ENCODE assay signal across 8 cellular contexts in the genomic region with DNA sequence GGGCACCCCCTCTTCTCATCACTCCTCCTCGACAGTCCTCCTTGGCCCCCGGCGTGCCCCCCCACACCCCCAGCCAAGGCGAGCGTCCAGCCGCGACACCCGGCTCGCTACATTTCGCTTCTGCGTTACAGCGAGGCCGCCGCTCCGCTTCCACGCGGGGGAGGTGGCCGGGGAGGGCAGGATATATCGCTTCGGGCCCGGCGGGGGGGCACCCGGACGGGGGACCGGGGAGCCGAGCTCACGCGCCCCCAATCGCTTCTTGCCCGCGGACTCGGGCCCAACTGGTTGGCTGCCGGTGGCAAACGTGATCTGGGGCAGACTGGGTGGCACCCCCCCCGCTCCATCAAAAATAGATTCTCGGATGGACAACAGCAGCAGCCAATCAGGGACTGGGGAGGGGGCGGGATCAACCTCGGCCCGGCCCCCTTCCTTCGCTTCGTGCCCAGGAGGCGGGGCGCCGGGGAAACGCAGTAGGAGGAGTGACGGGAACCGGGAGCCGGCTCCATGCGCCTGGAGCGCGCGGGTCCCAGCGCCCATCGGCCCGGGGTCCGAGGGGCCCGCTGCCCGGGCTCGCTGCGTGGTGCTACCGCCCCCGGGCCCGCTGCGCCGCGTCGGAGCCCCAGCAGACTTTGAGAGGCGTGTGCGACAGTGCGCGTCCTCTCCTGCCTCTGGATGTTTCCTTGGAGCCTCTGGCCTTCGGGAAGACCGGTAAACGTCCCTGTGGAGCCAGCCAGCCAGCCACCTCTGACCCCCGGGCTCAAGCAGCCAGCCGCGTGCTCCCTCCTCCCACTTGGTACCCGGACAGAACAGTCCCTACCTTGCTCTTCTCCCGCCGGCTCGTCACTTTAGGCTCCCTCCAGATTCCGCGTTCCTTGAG. TPM values are rescaled to one million over a fixed set of nuclear protein-coding genes. Genes with fewer than 3 reads are reported as not detected.
DNase-seq lines count a peak whose midpoint lies in the region; ATAC-seq and TF ChIP-seq lines count a peak whose summit lies in the region.

A gene (minus strand): TSS at position 321 of the 877 bp plus-strand sequence. CDS start 2,757 bp downstream, outside the sequence.

- POLR2A ChIA-PET in Caco-2 (lab: Charles Lee): interaction anchor here (0.6 kb wide), 1 partner anchor 64 kb away, joined by 3 read pairs; no protein-coding TSS in a partner anchor

- peaks cover 9% of the 10 kb centered on the region for H3K36me3 Mint-ChIP-seq in Caco-2 (ENCODE audit: insufficient read depth, unreplicated experiment)
- H3K36me3 Mint-ChIP-seq in endothelial cell (ENCODE audit: low read depth, unreplicated experiment): peaks cover 14% of the 10 kb centered on the region

- peak within 1 kb of the TSS; percentile 81 for H3K4me3 ChIP-seq in Caco-2 (ENCODE audit: low read depth, low read length)
- peak within 1 kb of the TSS; percentile 89 for H3K4me3 ChIP-seq in Jurkat, Clone E6-1 (ENCODE audit: low read length)

- no TSS peak for BruUV-seq in Caco-2 (replicated peaks; lab: Mats Ljungman, UMichigan)

- H3K4me3 Mint-ChIP-seq in Caco-2 (ENCODE audit: unreplicated experiment): peak within 1 kb of the TSS; percentile 95
- H3K4me3 Mint-ChIP-seq in endothelial cell (ENCODE audit: unreplicated experiment): peak within 1 kb of the TSS; percentile 95

- no peaks in the 10 kb centered on the region for H3K27me3 ChIP-seq in Caco-2 (replicated peaks; ENCODE audit: control insufficient read depth, insufficient read depth, low read length)

- H3K36me3 ChIP-seq in Caco-2 (ENCODE audit: control insufficient read depth, insufficient read depth, low read length): no peaks in the 10 kb centered on the region

- CTCF ChIA-PET in Caco-2 (lab: Charles Lee): interaction anchor here (0.7 kb wide), 1 partner anchor 106 kb away, joined by 3 read pairs; no protein-coding TSS in a partner anchor

- H3K9me3 Mint-ChIP-seq in Caco-2 (ENCODE audit: unreplicated experiment): no peaks in the 10 kb centered on the region
- no peaks in the 10 kb centered on the region for H3K9me3 Mint-ChIP-seq in endothelial cell (ENCODE audit: unreplicated experiment)

- H3K9me3 ChIP-seq in Caco-2: no peaks in the 10 kb centered on the region

- intact Hi-C loops in Caco-2 (cut with micrococcal nuclease; ENCODE audit: unreplicated experiment): loop anchor here (5.0 kb wide), 1 partner anchor 94 kb away; no protein-coding TSS in a partner anchor

- H3K4me1 ChIP-seq in Caco-2: peaks cover 5% of the 10 kb centered on the region; the same call in 1 of the 2 replicates

- DNase-seq in Caco-2 (peak; percentile 87 to 89), OCI-M2 (lab: John Stamatoyannopoulos, UW; ENCODE audit: unreplicated experiment) (peak; percentile 45), activated T-cell treated with anti-CD3 and anti-CD28 coated beads for 1 hour (ENCODE audit: low read depth) (peak; percentile 87), endothelial cell (ENCODE audit: low spot score) (peak; percentile 90), midbrain (lab: John Stamatoyannopoulos, UW) (peak; percentile 98)
- peak; percentile 89 for DNase-seq in Jurkat, Clone E6-1 (ENCODE audit: low read depth, low spot score)
- DNase-seq in stimulated activated CD8-positive, alpha-beta memory T cell treated with anti-CD3 and anti-CD28 coated beads, Interleukin-15, amount 100 ng/mL, for 48 hours (ENCODE audit: low read depth in 2 of 2): peak; percentile 78 to 85

- H3K4me1 Mint-ChIP-seq in Caco-2 (ENCODE audit: low read depth, unreplicated experiment): peaks cover 15% of the 10 kb centered on the region
- peaks cover 58% of the 10 kb centered on the region for H3K4me1 Mint-ChIP-seq in endothelial cell (ENCODE audit: unreplicated experiment)

- H3K27me3 Mint-ChIP-seq in Caco-2 (ENCODE audit: insufficient read depth, unreplicated experiment) (no peaks in the 10 kb centered on the region), endothelial cell (ENCODE audit: unreplicated experiment) (peaks cover 17% of the 10 kb centered on the region)

- H3K27ac Mint-ChIP-seq in Caco-2 (ENCODE audit: unreplicated experiment): peak within 1 kb of the TSS; percentile 76
- H3K27ac Mint-ChIP-seq in endothelial cell (ENCODE audit: unreplicated experiment): peak within 1 kb of the TSS; percentile 88

- TF ChIP-seq CTCF in Caco-2 (IDR thresholded peaks at IDR 0.05; ENCODE audit: insufficient read depth in 1 of 2, low read depth in 1 of 2, low read length in 1 of 2, severe bottlenecking in 1 of 2, unreplicated experiment in 1 of 2) (no peak), endothelial cell (IDR thresholded peaks at IDR 0.05; ENCODE audit: unreplicated experiment) (no peak)

- ATAC-seq in GM21529 (IDR thresholded peaks at IDR 0.05; ENCODE audit: unreplicated experiment): peak; percentile 91

RNA-seq across cellular contexts. Expression of the gene that starts here (rescaled TPM):
- 10.8 and 12.5 TPM in 2 replicates for total RNA-seq in Caco-2 (2022)
- 21.8 TPM for polyA plus RNA-seq in Jurkat, Clone E6-1 (2012; ENCODE audit: insufficient read depth, insufficient read length)
- 35.2 TPM for total RNA-seq in endothelial cell (ENCODE audit: unreplicated experiment)

Comparison
In these comparisons a context has a peak if more than half of its experiments do, and no peak if none do; other contexts are left out.
1. Peak in every context shown above with its lines: DNase-seq, ATAC-seq and H3K4me3 ChIP-seq.
2. DNase-seq: peak in every context shown above with its lines; median percentile 98 in midbrain; 90 in endothelial cell; 89 in Jurkat, Clone E6-1; 88 in Caco-2; 87 in activated T-cell treated with anti-CD3 and anti-CD28 coated beads for 1 hour; 82 in stimulated activated CD8-positive, alpha-beta memory T cell treated with anti-CD3 and anti-CD28 coated beads, Interleukin-15, amount 100 ng/mL, for 48 hours; 45 in OCI-M2.